ENCODE assay signal across 8 cellular contexts in genomic region chrX:47523297-47523696, GRCh38. TPM values are rescaled to one million over a fixed set of nuclear protein-coding genes. Genes with fewer than 3 reads are reported as not detected.
DNase-seq lines count a peak whose midpoint lies in the region; ATAC-seq and TF ChIP-seq lines count a peak whose summit lies in the region.

No MANE protein-coding gene starts in this region.

- peak; percentile 71 for DNase-seq in Caki2 (ENCODE audit: low read depth)
- peak; percentile 49 for DNase-seq in RWPE1 (ENCODE audit: low spot score)
- peak; percentile 62 for DNase-seq in activated effector memory CD4-positive, alpha-beta T cell treated with Interleukin-2 at 50 U/mL for 16 hours
- DNase-seq in fibroblast of the conjunctiva (ENCODE audit: low read depth), result peak; percentile 46
- DNase-seq in stimulated activated naive CD8-positive, alpha-beta T cell treated with anti-CD3 and anti-CD28 coated beads, Interleukin-15, amount 100 ng/mL, for 72 hours, result peak; percentile 79 to 81

- peak overlapping the region in 1 of 2 donors; percentile 19 for H3K27ac Mint-ChIP-seq in stimulated activated naive CD8-positive, alpha-beta T cell treated with anti-CD3 and anti-CD28 coated beads, Interleukin-15, amount 100 ng/mL, for 72 hours

- H3K79me2 ChIP-seq in KMS-11 (ENCODE audit: insufficient read depth, low read depth) (no peaks in the 10 kb centered on the region), neural cell (replicated peaks; ENCODE audit: insufficient read depth, low read length) (no peaks in the 10 kb centered on the region)

- peak overlapping the region; percentile 82; the same call in 1 of the 2 replicates for H2AFZ ChIP-seq in KMS-11 (ENCODE audit: low read depth)
- H2AFZ ChIP-seq in neural cell (ENCODE audit: low read depth, low read length), result peak overlapping the region; percentile 14

- peak; percentile 35 for TF ChIP-seq EP300 in neural cell (conservative IDR thresholded peaks at IDR 0.05; ENCODE audit: poor library complexity, severe bottlenecking)

- no peaks in the 10 kb centered on the region for H3K9me3 Mint-ChIP-seq in stimulated activated naive CD8-positive, alpha-beta T cell treated with anti-CD3 and anti-CD28 coated beads, Interleukin-15, amount 100 ng/mL, for 72 hours

- H3K27me3 ChIP-seq in KMS-11 (ENCODE audit: insufficient read depth, low read depth) (no peaks in the 10 kb centered on the region), neural cell (ENCODE audit: insufficient read depth, low read depth, low read length) (no peaks in the 10 kb centered on the region)

- H3K4me1 Mint-ChIP-seq in stimulated activated naive CD8-positive, alpha-beta T cell treated with anti-CD3 and anti-CD28 coated beads, Interleukin-15, amount 100 ng/mL, for 72 hours, result peaks cover 3% of the 10 kb centered on the region

- no peaks in the 10 kb centered on the region for H3K9me3 ChIP-seq in neural cell (ENCODE audit: low read length)

- H4K20me1 ChIP-seq in KMS-11 (ENCODE audit: insufficient read depth), result no peaks in the 10 kb centered on the region
- no peaks in the 10 kb centered on the region for H4K20me1 ChIP-seq in neural cell (ENCODE audit: insufficient read depth)

- no peaks in the 10 kb centered on the region for H3K9me2 ChIP-seq in neural cell (ENCODE audit: insufficient read depth, low read length)

- H3K4me3 ChIP-seq in KMS-11 (IDR thresholded peaks at IDR 0.05; ENCODE audit: insufficient read depth, low read depth, low read length), result no peak overlapping the region
- peak overlapping the region; percentile 63 for H3K4me3 ChIP-seq in neural cell (ENCODE audit: low read length)

- H3K9ac ChIP-seq in KMS-11 (peak overlapping the region; percentile 74; the same call in 1 of the 2 replicates), neural cell (ENCODE audit: low read length) (peak overlapping the region; percentile 65)

- in situ Hi-C loops in Caki2 (cut with HindIII; ENCODE audit: low pct_unique_long_range_greater_than_20kb, low sequenced_read_pairs), result no loop called here

- TF ChIP-seq RAD21 in neural cell (conservative IDR thresholded peaks at IDR 0.05), result peak; percentile 93

- CTCF ChIA-PET in RWPE1 (lab: Yijun Ruan, JAX), result interaction anchor here (0.5 to 2.9 kb wide), 17 partner anchors 14 to 1006 kb away, joined by 3 to 20 read pairs (median 3); partner anchors contain the start of gene USP11

- H3K27ac ChIP-seq in KMS-11 (no peak overlapping the region), RWPE1 (peak overlapping the region; percentile 64), neural cell (ENCODE audit: low read length) (peak overlapping the region; percentile 56)

- peak; percentile 65 for TF ChIP-seq CTCF in KMS-11 (conservative IDR thresholded peaks at IDR 0.05; ENCODE audit: low read depth, low read length)
- TF ChIP-seq CTCF in RWPE1 (conservative IDR thresholded peaks at IDR 0.05; ENCODE audit: low read depth), result peak; percentile 76
- TF ChIP-seq CTCF in neural cell (IDR thresholded peaks at IDR 0.05; ENCODE audit: poor library complexity, severe bottlenecking), result peak; percentile 84

- H3K27me3 Mint-ChIP-seq in stimulated activated naive CD8-positive, alpha-beta T cell treated with anti-CD3 and anti-CD28 coated beads, Interleukin-15, amount 100 ng/mL, for 72 hours, result no peaks in the 10 kb centered on the region

- ATAC-seq in GM21447 (IDR thresholded peaks at IDR 0.05; ENCODE audit: unreplicated experiment), result peak; percentile 85
- peak; percentile 98 for ATAC-seq in stimulated activated naive CD8-positive, alpha-beta T cell treated with anti-CD3 and anti-CD28 coated beads, Interleukin-15, amount 100 ng/mL, for 72 hours

- no peaks in the 10 kb centered on the region for H3K36me3 ChIP-seq in KMS-11 (ENCODE audit: insufficient read depth)
- H3K36me3 ChIP-seq in neural cell (ENCODE audit: insufficient read depth, low read length), result no peaks in the 10 kb centered on the region

- POLR2A ChIA-PET in RWPE1 (lab: Yijun Ruan, JAX; ENCODE audit: low non-redundant PET), result interaction anchor here (0.5 kb wide), 1 partner anchor 784 kb away, joined by 3 read pairs; no protein-coding TSS in a partner anchor

- peak overlapping the region; percentile 73 for H3K4me3 Mint-ChIP-seq in stimulated activated naive CD8-positive, alpha-beta T cell treated with anti-CD3 and anti-CD28 coated beads, Interleukin-15, amount 100 ng/mL, for 72 hours

- H3K4me2 ChIP-seq in KMS-11, result peak overlapping the region; percentile 51; the same call in 1 of the 2 replicates
- H3K4me2 ChIP-seq in neural cell (ENCODE audit: low read length), result peak overlapping the region; percentile 14

- H3K4me1 ChIP-seq in KMS-11 (ENCODE audit: low read depth, poor library complexity, severe bottlenecking), result no peaks in the 10 kb centered on the region

- H3F3A ChIP-seq in neural cell (ENCODE audit: insufficient read depth, low read length, poor library complexity, severe bottlenecking), result no peaks in the 10 kb centered on the region

TF ChIP-seq in neural cell, 6 proteins besides CTCF, POLR2A, EP300 and RAD21:
- TF ChIP-seq SMC3 (conservative IDR thresholded peaks at IDR 0.05; ENCODE audit: poor library complexity) (peak; percentile 92), REST (IDR thresholded peaks at IDR 0.05; ENCODE audit: borderline replicate concordance) (no peak), EZH2 (IDR thresholded peaks at IDR 0.05; ENCODE audit: borderline replicate concordance, insufficient read depth, low read length, poor library complexity, severe bottlenecking) (no peak), MXI1 (conservative IDR thresholded peaks at IDR 0.05; ENCODE audit: poor library complexity, severe bottlenecking) (peak; percentile 38), TAF1 (IDR thresholded peaks at IDR 0.05; ENCODE audit: low read depth) (no peak), POLR2AphosphoS5 (IDR thresholded peaks at IDR 0.05) (peak; percentile 65)

RNA-seq across cellular contexts. Expression of gene ARAF, which starts 37.7 kb away (rescaled TPM):
- 16.4 and 19.2 TPM in 2 replicates for total RNA-seq in Caki2 (2014; rRNA removed; shearing (Covaris generic); ENCODE audit: low replicate concordance)
- polyA plus RNA-seq in neural cell, result 9.9 and 25.0 TPM in 2 replicates
- polyA minus RNA-seq in neural cell, result 15.3 and 17.3 TPM in 2 replicates

RNA-seq across cellular contexts. Expression of gene ZNF41, which starts 40.3 kb away (rescaled TPM):
- 4.0 and 7.9 TPM in 2 replicates for total RNA-seq in Caki2 (2014; rRNA removed; shearing (Covaris generic); ENCODE audit: low replicate concordance)
- polyA plus RNA-seq in neural cell, result 7.9 and 9.1 TPM in 2 replicates
- 12.9 and 14.2 TPM in 2 replicates for polyA minus RNA-seq in neural cell

RNA-seq across cellular contexts. Expression of gene TIMP1, which starts 58.9 kb away (rescaled TPM):
- 62.4 and 101 TPM in 2 replicates for total RNA-seq in Caki2 (2014; rRNA removed; shearing (Covaris generic); ENCODE audit: low replicate concordance)
- 2.0 and 3.9 TPM in 2 replicates for polyA plus RNA-seq in neural cell
- 0.97 TPM in 1 of 2 replicates, not detected in the other for polyA minus RNA-seq in neural cell
